ENCODE assay signal across 17 cellular contexts in genomic region chr15:63495780-63496179, GRCh38. TPM values are rescaled to one million over a fixed set of nuclear protein-coding genes. Genes with fewer than 3 reads are reported as not detected.
DNase-seq lines count a peak whose midpoint lies in the region; ATAC-seq and TF ChIP-seq lines count a peak whose summit lies in the region.
"Had no signal": no experiment of that assay in that cellular context is flagged by ENCODE, and none has a peak within 500 bp of the region (broad histone marks: within the 10 kb centered on the region; RNA-seq: fewer than 3 reads in every experiment).

No MANE protein-coding gene starts in this region.

- H3K27ac Mint-ChIP-seq in CD4-positive, alpha-beta T cell: no peak overlapping the region
- H3K27ac Mint-ChIP-seq in T-helper 17 cell: no peak overlapping the region

- peaks cover 72% of the 10 kb centered on the region for H3K4me1 Mint-ChIP-seq in CD4-positive, alpha-beta T cell (ENCODE audit: low read depth)
- H3K4me1 Mint-ChIP-seq in T-helper 17 cell: peaks cover 43% of the 10 kb centered on the region

- no peak for TF ChIP-seq CTCF in CD4-positive, alpha-beta T cell (IDR thresholded peaks at IDR 0.05)

- H3K4me1 ChIP-seq in mononuclear cell (ENCODE audit: insufficient read depth, low read length): peaks cover 100% of the 10 kb centered on the region

- H3K9me3 ChIP-seq in CD4-positive, alpha-beta T cell (ENCODE audit: control insufficient read depth, low read length): no peaks in the 10 kb centered on the region
- H3K9me3 ChIP-seq in T-helper 17 cell (ENCODE audit: control insufficient read depth, low read length, poor library complexity, severe bottlenecking) (no peaks in the 10 kb centered on the region), mononuclear cell (ENCODE audit: low read depth, low read length) (no peaks in the 10 kb centered on the region)
- H3K9me3 ChIP-seq: testis had no signal

- intact Hi-C loops in CD4-positive, alpha-beta T cell (cut with DNase I, micrococcal nuclease): no loop called here

- no peak for ATAC-seq in CD4-positive, alpha-beta T cell (ENCODE audit: poor library complexity)
- ATAC-seq in T-helper 17 cell: no peak
- no peak for ATAC-seq in HG02623 (IDR thresholded peaks at IDR 0.05; ENCODE audit: unreplicated experiment)
- no peak for ATAC-seq in GM18498 (IDR thresholded peaks at IDR 0.05; ENCODE audit: unreplicated experiment)

- no peaks in the 10 kb centered on the region for H3K36me3 Mint-ChIP-seq in CD4-positive, alpha-beta T cell (ENCODE audit: low read depth)
- peaks cover 8% of the 10 kb centered on the region for H3K36me3 Mint-ChIP-seq in T-helper 17 cell (ENCODE audit: low read depth)

- H3K27ac ChIP-seq in CD4-positive, alpha-beta T cell (ENCODE audit: low read depth, low read length): peak overlapping the region; percentile 99
- H3K27ac ChIP-seq: testis had no signal

- CTCF ChIA-PET in CD4-positive, alpha-beta T cell (lab: Charles Lee): interaction anchor here (1.1 to 5.0 kb wide), 8 partner anchors 8 to 29 kb away, joined by 3 to 40 read pairs (median 15); no protein-coding TSS in a partner anchor

- H3K4me3 Mint-ChIP-seq in CD4-positive, alpha-beta T cell: peak overlapping the region; percentile 13
- H3K4me3 Mint-ChIP-seq in T-helper 17 cell: peak overlapping the region; percentile 55

- DNase-seq in NCI-H2171 treated with DMSO at 0.1 percent for 48 hours (lab: John Stamatoyannopoulos, UW) (peak; percentile 35), NCI-H2171 (lab: John Stamatoyannopoulos, UW) (no peak), T-helper 17 cell (no peak), HuH-7 (ENCODE audit: low spot score) (no peak)
- DNase-seq in CD4-positive, alpha-beta T cell: no peak
- DNase-seq: cortex of kidney, DND-41, foreskin fibroblast, GOT3, hypothalamus, NCI-H1694, NCI-H2227 treated with DMSO at 0.1 percent for 48 hours, retina, testis had no signal

- no peaks in the 10 kb centered on the region for H3K27me3 Mint-ChIP-seq in CD4-positive, alpha-beta T cell
- no peaks in the 10 kb centered on the region for H3K27me3 Mint-ChIP-seq in T-helper 17 cell

- H3K4me3 ChIP-seq in mononuclear cell (ENCODE audit: low read length): peak overlapping the region; percentile 55
- H3K4me3 ChIP-seq: testis had no signal

- no peaks in the 10 kb centered on the region for H3K9me3 Mint-ChIP-seq in CD4-positive, alpha-beta T cell

- POLR2A ChIA-PET in CD4-positive, alpha-beta T cell (lab: Charles Lee): interaction anchor here (0.6 to 5.0 kb wide), 8 partner anchors 8 to 304 kb away, joined by 3 to 166 read pairs (median 9); partner anchors contain the start of gene USP3

- no peaks in the 10 kb centered on the region for H3K27me3 ChIP-seq in CD4-positive, alpha-beta T cell (ENCODE audit: control insufficient read depth, insufficient read depth, low read length)
- no peaks in the 10 kb centered on the region for H3K27me3 ChIP-seq in mononuclear cell (ENCODE audit: insufficient read depth, low read length)
- H3K27me3 ChIP-seq: testis had no signal

RNA-seq across cellular contexts. Expression of gene USP3, which starts 8.6 kb away (rescaled TPM):
- total RNA-seq in CD4-positive, alpha-beta T cell: 100 to 1,000 TPM; 280 to 282 TPM
- total RNA-seq in T-helper 17 cell (100 to 1,000 TPM; 219 to 288 TPM), mononuclear cell (408 TPM)
